In genomic region chr1:59921248-59921899, GRCh38 we compare ENCODE assay signal across 1 cellular context. TPM values are rescaled to one million over a fixed set of nuclear protein-coding genes. Genes with fewer than 3 reads are reported as not detected.
"Had no signal": no experiment of that assay in that cellular context is flagged by ENCODE, and none has a peak within 500 bp of the region (broad histone marks: within the 10 kb centered on the region; RNA-seq: fewer than 3 reads in every experiment).

No MANE protein-coding gene starts in this region.

RNA-seq across cellular contexts. Expression of gene CYP2J2, which starts 5.2 kb away (rescaled TPM):
- total RNA-seq: HT-29 had no signal
